Comparison of ENCODE assay signal across 18 cellular contexts in genomic region chr6:152816055-152816454, GRCh38.
DNase-seq lines count a peak whose midpoint lies in the region; ATAC-seq and TF ChIP-seq lines count a peak whose summit lies in the region.
"Had no signal": no experiment of that assay in that cellular context is flagged by ENCODE, and none has a peak within 500 bp of the region (broad histone marks: within the 10 kb centered on the region; RNA-seq: fewer than 3 reads in every experiment).

No MANE protein-coding gene starts in this region.

- no peak overlapping the region for H3K27ac Mint-ChIP-seq in stimulated activated effector memory CD8-positive, alpha-beta T cell treated with anti-CD3 and anti-CD28 coated beads, Interleukin-12 subunit alpha, Interleukin-12 subunit beta, amount 100 ng/mL, for 72 hours
- H3K27ac Mint-ChIP-seq: CD4-positive, alpha-beta T cell; CD8-positive, alpha-beta T cell had no signal

- peaks cover 3% of the 10 kb centered on the region for H3K9me3 Mint-ChIP-seq in stimulated activated effector memory CD8-positive, alpha-beta T cell treated with anti-CD3 and anti-CD28 coated beads, Interleukin-12 subunit alpha, Interleukin-12 subunit beta, amount 100 ng/mL, for 72 hours
- H3K9me3 Mint-ChIP-seq: CD4-positive, alpha-beta T cell; CD8-positive, alpha-beta T cell had no signal

- peak; percentile 59 for DNase-seq in G401 (ENCODE audit: low spot score)
- peak; percentile 91 for DNase-seq in SK-N-DZ (ENCODE audit: low spot score)
- peak; percentile 7 for DNase-seq in left kidney (ENCODE audit: low read depth, low spot score)
- no peak for DNase-seq in stimulated activated effector memory CD8-positive, alpha-beta T cell treated with anti-CD3 and anti-CD28 coated beads, Interleukin-12 subunit alpha, Interleukin-12 subunit beta, amount 100 ng/mL, for 72 hours (ENCODE audit: low spot score in 2 of 2)
- no peak for DNase-seq in MG63
- DNase-seq in upper lobe of left lung, result no peak
- no peak for DNase-seq in mucosa of descending colon
- DNase-seq: 8988T; ACHN; Caco-2; Calu3; CD4-positive, alpha-beta T cell; CD8-positive, alpha-beta T cell; DMS79 treated with DMSO at 0.1 percent for 48 hours; GDM1 had no signal

- ATAC-seq in SK-N-SH treated with all-trans-retinoic acid at 6 μM for 48 hours (peak; percentile 76), upper lobe of left lung (ENCODE audit: low FRiP score in 2 of 2) (no peak), mucosa of descending colon (no peak)
- no peak for ATAC-seq in stimulated activated effector memory CD8-positive, alpha-beta T cell treated with anti-CD3 and anti-CD28 coated beads, Interleukin-12 subunit alpha, Interleukin-12 subunit beta, amount 100 ng/mL, for 72 hours
- ATAC-seq: CD8-positive, alpha-beta T cell had no signal

- no peak overlapping the region for H3K27ac ChIP-seq in upper lobe of left lung
- H3K27ac ChIP-seq: BLaER1 treated with 17β-estradiol and CSF1 and Interleukin-3, amounts not matched to agents 10 nM and 100 nM; C4-2B had no signal

- in situ Hi-C loops in G401 (cut with HindIII; ENCODE audit: low sequenced_read_pairs), result no loop called here

- 51 to 71% methylated on average over 3 of the region's 3 CpGs for WGBS in upper lobe of left lung, 2 donors

- no peak for TF ChIP-seq POLR2A in upper lobe of left lung (IDR thresholded peaks at IDR 0.05)

- H3K4me3 Mint-ChIP-seq in stimulated activated effector memory CD8-positive, alpha-beta T cell treated with anti-CD3 and anti-CD28 coated beads, Interleukin-12 subunit alpha, Interleukin-12 subunit beta, amount 100 ng/mL, for 72 hours, result no peak overlapping the region
- H3K4me3 Mint-ChIP-seq: CD4-positive, alpha-beta T cell; CD8-positive, alpha-beta T cell had no signal

- intact Hi-C loops in mucosa of descending colon (cut with DNase I, micrococcal nuclease), result no loop called here

- TF ChIP-seq CTCF in upper lobe of left lung (IDR thresholded peaks at IDR 0.05), result no peak
- no peak for TF ChIP-seq CTCF in mucosa of descending colon (IDR thresholded peaks at IDR 0.05)

- no peaks in the 10 kb centered on the region for H3K27me3 ChIP-seq in MG63
- H3K27me3 ChIP-seq in upper lobe of left lung, result no peaks in the 10 kb centered on the region
- H3K27me3 ChIP-seq: BLaER1 treated with 17β-estradiol and CSF1 and Interleukin-3, amounts not matched to agents 10 nM and 100 nM had no signal

- H3K4me1 ChIP-seq in upper lobe of left lung, result no peaks in the 10 kb centered on the region
- H3K4me1 ChIP-seq in mucosa of descending colon (ENCODE audit: low read depth), result no peaks in the 10 kb centered on the region
- H3K4me1 ChIP-seq: BLaER1 treated with 17β-estradiol and CSF1 and Interleukin-3, amounts not matched to agents 10 nM and 100 nM; Caco-2 had no signal

- H3K36me3 Mint-ChIP-seq in stimulated activated effector memory CD8-positive, alpha-beta T cell treated with anti-CD3 and anti-CD28 coated beads, Interleukin-12 subunit alpha, Interleukin-12 subunit beta, amount 100 ng/mL, for 72 hours, result no peaks in the 10 kb centered on the region
- H3K36me3 Mint-ChIP-seq: CD8-positive, alpha-beta T cell had no signal

- H3K4me1 Mint-ChIP-seq in stimulated activated effector memory CD8-positive, alpha-beta T cell treated with anti-CD3 and anti-CD28 coated beads, Interleukin-12 subunit alpha, Interleukin-12 subunit beta, amount 100 ng/mL, for 72 hours, result no peaks in the 10 kb centered on the region

- H3K4me3 ChIP-seq in MG63 (no peak overlapping the region), upper lobe of left lung (no peak overlapping the region), mucosa of descending colon (no peak overlapping the region)
- H3K4me3 ChIP-seq: BLaER1 treated with 17β-estradiol and CSF1 and Interleukin-3, amounts not matched to agents 10 nM and 100 nM had no signal

- H3K9me3 ChIP-seq in MG63 (no peaks in the 10 kb centered on the region), upper lobe of left lung (no peaks in the 10 kb centered on the region), mucosa of descending colon (no peaks in the 10 kb centered on the region)
- H3K9me3 ChIP-seq: BLaER1 treated with 17β-estradiol and CSF1 and Interleukin-3, amounts not matched to agents 10 nM and 100 nM; Caco-2 had no signal

- no peak for TF ChIP-seq EP300 in upper lobe of left lung (IDR thresholded peaks at IDR 0.05)

- no peaks in the 10 kb centered on the region for H3K36me3 ChIP-seq in MG63
- no peaks in the 10 kb centered on the region for H3K36me3 ChIP-seq in upper lobe of left lung
- no peaks in the 10 kb centered on the region for H3K36me3 ChIP-seq in mucosa of descending colon (ENCODE audit: low read depth)
- H3K36me3 ChIP-seq: BLaER1 treated with 17β-estradiol and CSF1 and Interleukin-3, amounts not matched to agents 10 nM and 100 nM had no signal

TF ChIP-seq in SK-N-SH treated with all-trans-retinoic acid at 6 μM for 48 hours, 23 proteins besides CTCF, POLR2A, EP300 and RAD21:
- TF ChIP-seq TSHZ2 (CRISPR knock-in tag; IDR thresholded peaks at IDR 0.05), result 0 out of 2 replicates have a peak, but pooled peaks have one; percentile 26
- TF ChIP-seq CSRNP3 (CRISPR knock-in tag; IDR thresholded peaks at IDR 0.05), result no peak
- TF ChIP-seq TOX (CRISPR knock-in tag; IDR thresholded peaks at IDR 0.05; ENCODE audit: borderline replicate concordance), result no peak
- TF ChIP-seq ZNF8 (CRISPR knock-in tag; IDR thresholded peaks at IDR 0.05), result no peak
- TF ChIP-seq ZC3H10 (CRISPR knock-in tag; IDR thresholded peaks at IDR 0.05), result no peak
- TF ChIP-seq TCF4 (CRISPR knock-in tag; IDR thresholded peaks at IDR 0.05; ENCODE audit: borderline replicate concordance), result peak; percentile 63; the same call in 1 of the 2 replicates
- TF ChIP-seq ZNF70 (CRISPR knock-in tag; IDR thresholded peaks at IDR 0.05), result no peak
- TF ChIP-seq ZFP30 (CRISPR knock-in tag; IDR thresholded peaks at IDR 0.05), result no peak
- no peak for TF ChIP-seq RARB (CRISPR knock-in tag; IDR thresholded peaks at IDR 0.05)
- no peak for TF ChIP-seq SNAI2 (CRISPR knock-in tag; IDR thresholded peaks at IDR 0.05)
- TF ChIP-seq PPARA (CRISPR knock-in tag; IDR thresholded peaks at IDR 0.05; ENCODE audit: borderline replicate concordance), result no peak
TF ChIP-seq in SK-N-SH treated with all-trans-retinoic acid at 6 μM for 48 hours: peak in this region for 2.

Comparison
In these comparisons a context has a peak if more than half of its experiments do, and no peak if none do; other contexts are left out.
1. DNase-seq: peak in G401 (single experiment), SK-N-DZ (single experiment) and left kidney (single experiment); none in stimulated activated effector memory CD8-positive, alpha-beta T cell treated with anti-CD3 and anti-CD28 coated beads, Interleukin-12 subunit alpha, Interleukin-12 subunit beta, amount 100 ng/mL, for 72 hours (0 of 2), MG63 (single experiment), upper lobe of left lung (0 of 2) and mucosa of descending colon (0 of 3).